In genomic region chrX:137195991-137196390, GRCh38 we compare ENCODE assay signal across 18 cellular contexts.
A peak's percentile ranks its signal among the peaks of the same experiment; 100 is the strongest.
DNase-seq lines count a peak whose midpoint lies in the region; ATAC-seq and TF ChIP-seq lines count a peak whose summit lies in the region.
"Had no signal": no experiment of that assay in that cellular context is flagged by ENCODE, and none has a peak within 500 bp of the region (broad histone marks: within the 10 kb centered on the region; RNA-seq: fewer than 3 reads in every experiment).

No MANE protein-coding gene starts in this region.

- H3K36me3 Mint-ChIP-seq in osteocyte (ENCODE audit: unreplicated experiment) = no peaks in the 10 kb centered on the region
- no peaks in the 10 kb centered on the region for H3K36me3 Mint-ChIP-seq in activated CD4-positive, alpha-beta memory T cell treated with anti-CD3 and anti-CD28 coated beads for 36 hours

- H3K4me1 Mint-ChIP-seq in osteocyte (ENCODE audit: unreplicated experiment) = no peaks in the 10 kb centered on the region
- H3K4me1 Mint-ChIP-seq in activated CD4-positive, alpha-beta memory T cell treated with anti-CD3 and anti-CD28 coated beads for 36 hours (ENCODE audit: low read depth) = no peaks in the 10 kb centered on the region

- H3K4me3 Mint-ChIP-seq in osteocyte (ENCODE audit: unreplicated experiment) = no peak overlapping the region
- H3K4me3 Mint-ChIP-seq in activated CD4-positive, alpha-beta memory T cell treated with anti-CD3 and anti-CD28 coated beads for 36 hours = no peak overlapping the region
- H3K4me3 Mint-ChIP-seq: T-helper 1 cell treated with Interleukin-12 subunit alpha and Interleukin-12 subunit beta and Interleukin-4 antibody, amounts not matched to agents 30 μg/mL and 1 μg/mL, for 36 hours had no signal

- H3K27me3 Mint-ChIP-seq in osteocyte (ENCODE audit: unreplicated experiment) = no peaks in the 10 kb centered on the region
- H3K27me3 Mint-ChIP-seq in activated CD4-positive, alpha-beta memory T cell treated with anti-CD3 and anti-CD28 coated beads for 36 hours = peaks cover 3% of the 10 kb centered on the region

- CTCF ChIA-PET in activated CD4-positive, alpha-beta memory T cell treated with anti-CD3 and anti-CD28 coated beads for 36 hours (lab: Charles Lee) = interaction anchor here (0.6 to 3.1 kb wide), 3 partner anchors 9 to 242 kb away, joined by 3 to 17 read pairs (median 3); no protein-coding TSS in a partner anchor

- TF ChIP-seq CTCF in omental fat pad (IDR thresholded peaks at IDR 0.05) = no peak
- TF ChIP-seq CTCF in osteocyte (IDR thresholded peaks at IDR 0.05) = no peak

- DNase-seq in DMS 273 (lab: John Stamatoyannopoulos, UW; ENCODE audit: unreplicated experiment) = peak; percentile 72
- peak; percentile 79 for DNase-seq in HT1080 (ENCODE audit: low read depth)
- peak; percentile 81 for DNase-seq in cerebellar cortex (ENCODE audit: low spot score)
- no peak for DNase-seq in omental fat pad (ENCODE audit: low spot score)
- no peak for DNase-seq in osteocyte (ENCODE audit: extremely low spot score, unreplicated experiment)
- DNase-seq in DMS153 (lab: John Stamatoyannopoulos, UW) = no peak
- no peak for DNase-seq in activated CD4-positive, alpha-beta memory T cell treated with anti-CD3 and anti-CD28 coated beads for 36 hours
- DNase-seq: activated CD4-positive, alpha-beta T cell treated with anti-CD3 and anti-CD28 coated beads for 1 hour; activated naive CD4-positive, alpha-beta T cell; activated T-cell treated with anti-CD3 and anti-CD28 coated beads, Interleukin-2, amount 50 U/mL, for 1 hour; dermis blood vessel endothelial cell; GDM1; NCI-H1092 treated with DMSO at 0.1 percent for 48 hours; NCI-H187 treated with DMSO at 0.1 percent for 48 hours; NCI-H526 treated with DMSO at 0.1 percent for 48 hours; stimulated activated CD4-positive, alpha-beta T cell treated with anti-CD3 and anti-CD28 coated beads, Interleukin-2, amount 100 ng/mL, for 24 hours had no signal

- ATAC-seq in omental fat pad (ENCODE audit: low FRiP score) = peak; percentile 59
- ATAC-seq: HepG2 had no signal

- H3K9me3 Mint-ChIP-seq in osteocyte (ENCODE audit: unreplicated experiment) = no peaks in the 10 kb centered on the region
- no peaks in the 10 kb centered on the region for H3K9me3 Mint-ChIP-seq in activated CD4-positive, alpha-beta memory T cell treated with anti-CD3 and anti-CD28 coated beads for 36 hours
- H3K9me3 Mint-ChIP-seq: T-helper 1 cell treated with Interleukin-12 subunit alpha and Interleukin-12 subunit beta and Interleukin-4 antibody, amounts not matched to agents 30 μg/mL and 1 μg/mL, for 36 hours had no signal

- H3K27ac Mint-ChIP-seq in osteocyte (ENCODE audit: unreplicated experiment) = no peak overlapping the region
- H3K27ac Mint-ChIP-seq in activated CD4-positive, alpha-beta memory T cell treated with anti-CD3 and anti-CD28 coated beads for 36 hours = no peak overlapping the region
- H3K27ac Mint-ChIP-seq: T-helper 1 cell treated with Interleukin-12 subunit alpha and Interleukin-12 subunit beta and Interleukin-4 antibody, amounts not matched to agents 30 μg/mL and 1 μg/mL, for 36 hours had no signal

- POLR2A ChIA-PET in activated CD4-positive, alpha-beta memory T cell treated with anti-CD3 and anti-CD28 coated beads for 36 hours (lab: Charles Lee) = no interaction called here

- intact Hi-C loops in activated CD4-positive, alpha-beta memory T cell treated with anti-CD3 and anti-CD28 coated beads for 36 hours (cut with micrococcal nuclease) = no loop called here

Comparison
In these comparisons a context has a peak if more than half of its experiments do, and no peak if none do; other contexts are left out.
1. DNase-seq: peak in DMS 273 (single experiment), HT1080 (single experiment) and cerebellar cortex (single experiment); none in omental fat pad (single experiment), osteocyte (single experiment), DMS153 (single experiment) and activated CD4-positive, alpha-beta memory T cell treated with anti-CD3 and anti-CD28 coated beads for 36 hours (single experiment).